Comparison of ENCODE assay signal across 1 cellular context in genomic region chr1:212914110-212914509, GRCh38. TPM values are rescaled to one million over a fixed set of nuclear protein-coding genes. Genes with fewer than 3 reads are reported as not detected.
"Had no signal": no experiment of that assay in that cellular context is flagged by ENCODE, and none has a peak within 500 bp of the region (broad histone marks: within the 10 kb centered on the region; RNA-seq: fewer than 3 reads in every experiment).

No MANE protein-coding gene starts in this region.

RNA-seq across cellular contexts. Expression of gene VASH2, which starts 36.2 kb away (rescaled TPM):
- total RNA-seq: naive thymus-derived CD8-positive, alpha-beta T cell had no signal
